Comparison of ENCODE assay signal across 8 cellular contexts in the genomic region with DNA sequence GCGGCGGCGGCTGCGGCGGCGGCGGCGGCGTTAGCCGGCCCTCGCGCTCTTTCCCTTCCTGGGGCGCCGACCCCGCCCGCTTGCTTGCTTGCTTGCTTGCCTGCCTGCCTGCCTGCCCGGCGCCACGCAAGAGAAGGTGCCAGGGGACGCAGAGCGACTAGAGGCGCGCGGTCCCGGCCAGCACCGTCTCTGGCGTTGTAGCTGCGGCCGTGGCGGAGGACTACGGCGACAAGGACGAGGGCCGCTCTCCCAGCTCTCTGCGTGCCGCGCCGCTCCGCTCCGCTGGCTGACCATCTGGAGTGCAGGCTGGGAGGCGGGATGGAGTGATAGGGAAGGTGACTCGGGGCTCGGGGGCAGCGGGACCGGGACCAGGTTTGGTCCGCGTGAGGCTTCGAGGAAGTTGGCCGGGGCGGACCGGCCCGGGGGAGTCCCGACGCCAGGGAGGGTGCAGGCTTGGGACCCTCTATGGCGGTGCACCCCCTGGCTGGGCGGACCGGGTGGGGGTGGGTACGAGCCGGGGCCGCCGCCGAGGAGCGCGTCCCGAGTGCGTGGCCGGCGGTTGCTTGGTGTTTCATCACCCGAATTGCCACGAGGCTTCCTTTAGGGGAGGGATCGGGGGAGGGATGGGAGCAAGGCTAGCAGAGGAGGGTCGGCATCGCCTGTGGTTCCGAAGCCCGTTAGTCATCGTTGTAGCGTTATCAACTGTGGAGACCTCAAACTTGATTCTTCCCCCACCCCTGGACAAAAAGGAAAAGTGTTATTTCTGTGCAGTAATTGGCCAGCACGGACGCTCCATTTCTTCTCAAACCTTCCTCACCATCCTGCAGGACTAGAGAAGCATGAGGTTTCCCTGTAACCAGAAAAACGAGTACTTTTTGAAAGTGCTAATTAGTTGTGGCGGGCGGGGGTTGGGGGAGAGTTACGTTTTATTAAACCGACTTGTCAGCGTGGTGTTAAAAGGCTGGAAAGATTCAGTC. TPM values are rescaled to one million over a fixed set of nuclear protein-coding genes. Genes with fewer than 3 reads are reported as not detected.
DNase-seq lines count a peak whose midpoint lies in the region; ATAC-seq, FAIRE-seq and TF ChIP-seq lines count a peak whose summit lies in the region.

No MANE protein-coding gene starts in this region.

- H3K36me3 ChIP-seq in duodenal mucosa (ENCODE audit: control insufficient read depth in 1 of 2, insufficient read depth in 2 of 2, low read length in 2 of 2) (no peaks in the 10 kb centered on the region), lung (ENCODE audit: control insufficient read depth in 2 of 2, insufficient read depth in 2 of 2, low read length in 2 of 2) (no peaks in the 10 kb centered on the region)

- H3K4me3 ChIP-seq in duodenal mucosa (ENCODE audit: low read depth in 1 of 2, low read length in 2 of 2) (peak overlapping the region; percentile 77 to 93), lung (peak overlapping the region; percentile 85)

- H3K27me3 ChIP-seq in duodenal mucosa (ENCODE audit: control insufficient read depth in 1 of 2, insufficient read depth in 2 of 2, low read length in 2 of 2) (no peaks in the 10 kb centered on the region), lung (ENCODE audit: control insufficient read depth, insufficient read depth) (no peaks in the 10 kb centered on the region)

- H3K27ac ChIP-seq in duodenal mucosa (ENCODE audit: low read depth, low read length), result peak overlapping the region; percentile 94
- peak overlapping the region; percentile 97 to 99 for H3K27ac ChIP-seq in lung (ENCODE audit: low read depth in 1 of 2, low read length in 1 of 2)

- whole genome bisulfite sequencing in lung, 2 donors, result 0 to 1% methylated on average over 68 to 85 of the region's 85 CpGs

- peak; percentile 43 for DNase-seq in 8988T
- no peak for DNase-seq in GM12891 (ENCODE audit: insufficient read length, low spot score)
- peak; percentile 46 for DNase-seq in NCI-H2171 treated with DMSO at 0.1 percent for 48 hours (lab: John Stamatoyannopoulos, UW)
- peak; percentile 68 to 74 for DNase-seq in activated CD4-positive, alpha-beta T cell treated with anti-CD3 and anti-CD28 coated beads, Interleukin-2, amount 50 U/mL, for 48 hours
- DNase-seq in lung (ENCODE audit: low spot score), result peak; percentile 69
- peak; percentile 67 to 68 (median 68) for DNase-seq in stimulated activated CD4-positive, alpha-beta T cell treated with anti-CD3 and anti-CD28 coated beads, TNF-alpha, amount 100 ng/mL, for 4 hours (ENCODE audit: low read depth in 3 of 3)

- peak; percentile 66 for FAIRE-seq in GM12891 (lab: Jason Lieb, UNC)

- ATAC-seq in HG02884 (IDR thresholded peaks at IDR 0.05; ENCODE audit: unreplicated experiment) (peak; percentile 45), lung (ENCODE audit: insufficient read depth, low FRiP score) (peak; percentile 59)

- no peaks in the 10 kb centered on the region for H3K9me3 ChIP-seq in duodenal mucosa (ENCODE audit: control insufficient read depth in 1 of 2, low read length in 2 of 2)
- no peaks in the 10 kb centered on the region for H3K9me3 ChIP-seq in lung (ENCODE audit: control insufficient read depth in 2 of 2, insufficient read depth in 1 of 2, low read length in 1 of 2)

- TF ChIP-seq POLR2A in GM12891 (IDR thresholded peaks at IDR 0.05; ENCODE audit: low read depth, low read length), result no peak

- no peak for TF ChIP-seq CTCF in lung (IDR thresholded peaks at IDR 0.05; ENCODE audit: control extremely low read depth, extremely low read depth)

- H3K4me1 ChIP-seq in duodenal mucosa (ENCODE audit: control insufficient read depth in 1 of 2, insufficient read depth in 2 of 2, low read length in 2 of 2), result peaks cover 0 to 4% of the 10 kb centered on the region in 2 donors
- H3K4me1 ChIP-seq in lung (ENCODE audit: control insufficient read depth in 2 of 2, insufficient read depth in 2 of 2, low read length in 2 of 2), result peaks cover 0 to 6% of the 10 kb centered on the region in 2 donors

- peak overlapping the region; percentile 80 to 91 for H3K9ac ChIP-seq in duodenal mucosa (ENCODE audit: low read depth in 1 of 2, low read length in 2 of 2)

TF ChIP-seq in GM12891, 5 proteins besides CTCF, POLR2A, EP300 and RAD21:
- TF ChIP-seq POU2F2 (IDR thresholded peaks at IDR 0.05; ENCODE audit: low read depth, low read length), result no peak
- TF ChIP-seq TAF1 (IDR thresholded peaks at IDR 0.05; ENCODE audit: low read depth, low read length), result 0 out of 2 replicates have a peak, but pooled peaks have one; percentile 35
- TF ChIP-seq SPI1 (IDR thresholded peaks at IDR 0.05; ENCODE audit: low read depth, low read length), result no peak

RNA-seq across cellular contexts. Expression of gene XPOT, which starts 0.6 kb away (rescaled TPM):
- polyA plus RNA-seq in GM12891 (2012; ENCODE audit: low read depth, missing spikeins), result 24.6 TPM
- total RNA-seq in lung, result 10 to 100 TPM; 46.1 to 65.7 TPM
- 10 to 100 TPM; 21.1 to 27.1 TPM for polyA plus RNA-seq in lung

RNA-seq across cellular contexts. Expression of gene C12orf56, which starts 14.2 kb away (rescaled TPM):
- not detected for polyA plus RNA-seq in GM12891 (2012; ENCODE audit: low read depth, missing spikeins)
- total RNA-seq in lung, result under 1 TPM; 0.12 to 0.51 TPM
- polyA plus RNA-seq in lung, result under 1 TPM in 1 of 2 donors, not detected in 1; 0.03 TPM

RNA-seq across cellular contexts. Expression of gene TBK1, which starts 47.2 kb away (rescaled TPM):
- 16.6 TPM for polyA plus RNA-seq in GM12891 (2012; ENCODE audit: low read depth, missing spikeins)
- 10 to 100 TPM; 16.8 to 50.1 TPM for total RNA-seq in lung
- polyA plus RNA-seq in lung, result 10 to 100 TPM; 14.5 to 20.7 TPM
